Comparison of ENCODE assay signal across 2 cellular contexts in the genomic region with DNA sequence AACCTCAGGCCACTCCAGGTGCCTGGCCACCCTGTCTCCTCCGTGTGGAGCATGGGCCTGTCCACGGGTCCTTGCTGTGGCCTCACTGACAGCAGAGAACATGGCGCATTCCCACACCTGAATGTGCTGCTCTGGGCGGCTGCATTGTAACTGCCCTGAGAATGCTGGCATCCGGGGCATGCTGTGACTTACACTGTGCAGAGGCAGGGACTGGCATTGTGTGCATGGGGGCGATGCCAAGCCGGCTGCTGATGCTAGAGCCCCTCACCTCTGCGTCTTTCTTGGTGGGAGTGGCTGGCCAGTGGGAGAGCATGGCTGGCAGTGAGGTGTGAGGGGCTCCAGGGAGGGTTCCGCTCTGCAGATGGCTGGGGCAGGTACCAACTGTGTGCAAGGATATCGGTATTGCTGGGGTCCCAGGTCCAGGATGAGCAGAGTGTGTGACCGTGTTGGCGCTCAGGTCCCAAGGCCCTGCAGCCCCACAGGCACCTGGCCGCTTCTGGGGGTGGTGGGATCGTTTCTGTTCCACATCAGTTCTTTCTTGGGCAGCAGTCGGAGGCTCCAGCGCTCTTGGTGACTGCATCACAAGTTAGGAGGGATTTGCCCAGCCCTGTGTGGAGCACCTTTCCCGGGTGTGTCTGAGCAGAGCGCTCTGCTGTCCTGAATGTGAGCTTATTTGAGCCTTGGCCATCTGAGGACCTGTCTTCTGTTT.
TF ChIP-seq lines count a peak whose summit lies in the region.

No MANE protein-coding gene starts in this region.

TF ChIP-seq in liver, 16 proteins besides CTCF, POLR2A, EP300 and RAD21:
- TF ChIP-seq REST (IDR thresholded peaks at IDR 0.05) (no peak), SP1 (IDR thresholded peaks at IDR 0.05) (no peak), TAF1 (conservative IDR thresholded peaks at IDR 0.05) (no peak), GABPA (IDR thresholded peaks at IDR 0.05 in 1 of 2, conservative IDR thresholded peaks at IDR 0.05 in 1 of 2) (no peak), JUND (IDR thresholded peaks at IDR 0.05) (no peak), FOXA2 (IDR thresholded peaks at IDR 0.05) (no peak), FOXA1 (IDR thresholded peaks at IDR 0.05) (no peak), HNF4G (IDR thresholded peaks at IDR 0.05) (no peak), HNF4A (conservative IDR thresholded peaks at IDR 0.05) (no peak), YY1 (IDR thresholded peaks at IDR 0.05) (no peak), EGR1 (IDR thresholded peaks at IDR 0.05; ENCODE audit: low read depth in 2 of 2) (no peak), RXRA (IDR thresholded peaks at IDR 0.05) (no peak)
- TF ChIP-seq, protein P1, sequence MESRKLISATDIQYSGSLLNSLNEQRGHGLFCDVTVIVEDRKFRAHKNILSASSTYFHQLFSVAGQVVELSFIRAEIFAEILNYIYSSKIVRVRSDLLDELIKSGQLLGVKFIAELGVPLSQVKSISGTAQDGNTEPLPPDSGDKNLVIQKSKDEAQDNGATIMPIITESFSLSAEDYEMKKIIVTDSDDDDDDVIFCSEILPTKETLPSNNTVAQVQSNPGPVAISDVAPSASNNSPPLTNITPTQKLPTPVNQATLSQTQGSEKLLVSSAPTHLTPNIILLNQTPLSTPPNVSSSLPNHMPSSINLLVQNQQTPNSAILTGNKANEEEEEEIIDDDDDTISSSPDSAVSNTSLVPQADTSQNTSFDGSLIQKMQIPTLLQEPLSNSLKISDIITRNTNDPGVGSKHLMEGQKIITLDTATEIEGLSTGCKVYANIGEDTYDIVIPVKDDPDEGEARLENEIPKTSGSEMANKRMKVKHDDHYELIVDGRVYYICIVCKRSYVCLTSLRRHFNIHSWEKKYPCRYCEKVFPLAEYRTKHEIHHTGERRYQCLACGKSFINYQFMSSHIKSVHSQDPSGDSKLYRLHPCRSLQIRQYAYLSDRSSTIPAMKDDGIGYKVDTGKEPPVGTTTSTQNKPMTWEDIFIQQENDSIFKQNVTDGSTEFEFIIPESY (IDR thresholded peaks at IDR 0.05): no peak

TF ChIP-seq in HepG2, 621 proteins besides CTCF, POLR2A, EP300 and RAD21 (continued from another document):
- TF ChIP-seq, protein P2, sequence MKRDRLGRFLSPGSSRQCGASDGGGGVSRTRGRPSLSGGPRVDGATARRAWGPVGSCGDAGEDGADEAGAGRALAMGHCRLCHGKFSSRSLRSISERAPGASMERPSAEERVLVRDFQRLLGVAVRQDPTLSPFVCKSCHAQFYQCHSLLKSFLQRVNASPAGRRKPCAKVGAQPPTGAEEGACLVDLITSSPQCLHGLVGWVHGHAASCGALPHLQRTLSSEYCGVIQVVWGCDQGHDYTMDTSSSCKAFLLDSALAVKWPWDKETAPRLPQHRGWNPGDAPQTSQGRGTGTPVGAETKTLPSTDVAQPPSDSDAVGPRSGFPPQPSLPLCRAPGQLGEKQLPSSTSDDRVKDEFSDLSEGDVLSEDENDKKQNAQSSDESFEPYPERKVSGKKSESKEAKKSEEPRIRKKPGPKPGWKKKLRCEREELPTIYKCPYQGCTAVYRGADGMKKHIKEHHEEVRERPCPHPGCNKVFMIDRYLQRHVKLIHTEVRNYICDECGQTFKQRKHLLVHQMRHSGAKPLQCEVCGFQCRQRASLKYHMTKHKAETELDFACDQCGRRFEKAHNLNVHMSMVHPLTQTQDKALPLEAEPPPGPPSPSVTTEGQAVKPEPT (CRISPR knock-in tag; IDR thresholded peaks at IDR 0.05; ENCODE audit: low read depth): no peak
- TF ChIP-seq ZNF83 (CRISPR knock-in tag; IDR thresholded peaks at IDR 0.05; ENCODE audit: borderline replicate concordance) (no peak), PRMT3 (CRISPR knock-in tag; IDR thresholded peaks at IDR 0.05; ENCODE audit: borderline replicate concordance, low read depth) (no peak), ARID2 (CRISPR knock-in tag; IDR thresholded peaks at IDR 0.05; ENCODE audit: borderline replicate concordance) (no peak), RXRA (CRISPR knock-in tag; IDR thresholded peaks at IDR 0.05) (no peak), THYN1 (CRISPR knock-in tag; IDR thresholded peaks at IDR 0.05; ENCODE audit: borderline replicate concordance, low read depth) (no peak), PHB2 (IDR thresholded peaks at IDR 0.05; ENCODE audit: partially characterized antibody) (no peak), TRIM24 (CRISPR knock-in tag; IDR thresholded peaks at IDR 0.05) (no peak), JDP2 (CRISPR knock-in tag; IDR thresholded peaks at IDR 0.05; ENCODE audit: borderline replicate concordance) (no peak), NR2F2 (IDR thresholded peaks at IDR 0.05; ENCODE audit: borderline replicate concordance, low read depth) (no peak), ZBTB10 (CRISPR knock-in tag; IDR thresholded peaks at IDR 0.05; ENCODE audit: borderline replicate concordance) (no peak), PHF20 (CRISPR knock-in tag; IDR thresholded peaks at IDR 0.05) (no peak)
